Comparison of ENCODE assay signal across 8 cellular contexts in genomic region chr12:44875954-44876553, GRCh38. TPM values are rescaled to one million over a fixed set of nuclear protein-coding genes. Genes with fewer than 3 reads are reported as not detected.
A peak's percentile ranks its signal among the peaks of the same experiment; 100 is the strongest.
DNase-seq lines count a peak whose midpoint lies in the region; ATAC-seq and TF ChIP-seq lines count a peak whose summit lies in the region.

TSS of gene NELL2 (minus strand) at chr12:44876315. CDS start at chr12:44875869, 446 bp downstream.

- no peaks in the 10 kb centered on the region for H3K36me3 ChIP-seq in BJ (ENCODE audit: control insufficient read depth, insufficient read depth, low read length)

- ATAC-seq in GM21737 (IDR thresholded peaks at IDR 0.05; ENCODE audit: unreplicated experiment) = peak; percentile 54
- ATAC-seq in HG03378 (IDR thresholded peaks at IDR 0.05; ENCODE audit: unreplicated experiment) = no peak

- peak within 1 kb of the TSS; percentile 46 for H3K4me3 ChIP-seq in BJ (ENCODE audit: low read depth, low read length)

- peaks cover 13% of the 10 kb centered on the region for H3K27me3 ChIP-seq in BJ (ENCODE audit: control insufficient read depth, insufficient read depth, low read length)

- POLR2A ChIA-PET in BJ (lab: Charles Lee) = interaction anchor here (0.7 kb wide), 2 partner anchors 53 to 1047 kb away, joined by 3 to 9 read pairs; no protein-coding TSS in a partner anchor
- POLR2A ChIA-PET in activated CD8-positive, alpha-beta memory T cell treated with anti-CD3 and anti-CD28 coated beads for 36 hours (lab: Charles Lee) = interaction anchor here (0.5 to 1.4 kb wide), 8 partner anchors 18 to 1114 kb away, joined by 3 to 8 read pairs (median 3); no protein-coding TSS in a partner anchor

- DNase-seq in BJ (ENCODE audit: low read depth) (no peak), NCI-H446 (lab: John Stamatoyannopoulos, UW) (peak; percentile 74 to 88), midbrain (lab: John Stamatoyannopoulos, UW) (peak; percentile 26)
- DNase-seq in effector CD8-positive, alpha-beta T cell (lab: John Stamatoyannopoulos, UW) = peak; percentile 68
- peak; percentile 62 to 63 for DNase-seq in stimulated activated CD8-positive, alpha-beta memory T cell treated with anti-CD3 and anti-CD28 coated beads, Interleukin-2, amount 100 ng/mL, for 48 hours (ENCODE audit: low read depth in 2 of 2)

- TF ChIP-seq CTCF in BJ (IDR thresholded peaks at IDR 0.05; ENCODE audit: insufficient read depth, low read depth, low read length) = no peak

- CTCF ChIA-PET in BJ (lab: Yijun Ruan, JAX) = interaction anchor here (0.5 to 1.1 kb wide), 2 partner anchors 14 to 868 kb away, joined by 3 read pairs; no protein-coding TSS in a partner anchor
- CTCF ChIA-PET in activated CD8-positive, alpha-beta memory T cell treated with anti-CD3 and anti-CD28 coated beads for 36 hours (lab: Charles Lee) = interaction anchor here (0.7 to 4.8 kb wide), 12 partner anchors 11 to 104 kb away, joined by 3 to 25 read pairs (median 5); no protein-coding TSS in a partner anchor

RNA-seq across cellular contexts. Expression of gene NELL2, which starts in this region (rescaled TPM):
- polyA plus RNA-seq in BJ (2011; rRNA removed) = 0.16 and 0.23 TPM in 2 replicates
- not detected in 2 replicates for polyA minus RNA-seq in BJ (2011; rRNA and poly(A)+ RNA removed)
- total RNA-seq in activated CD8-positive, alpha-beta memory T cell treated with anti-CD3 and anti-CD28 coated beads for 36 hours = 10 to 100 TPM; 48.3 to 50.0 TPM
